ENCODE assay signal across 8 cellular contexts in genomic region chr11:44658451-44658850, GRCh38.
DNase-seq lines count a peak whose midpoint lies in the region; ATAC-seq, FAIRE-seq and TF ChIP-seq lines count a peak whose summit lies in the region.

No MANE protein-coding gene starts in this region.

- peak; percentile 22 for DNase-seq in stimulated activated CD4-positive, alpha-beta T cell treated with anti-CD3 and anti-CD28 coated beads, Interleukin-15, amount 100 ng/mL, for 24 hours
- no peak for DNase-seq in stimulated activated CD4-positive, alpha-beta T cell treated with anti-CD3 and anti-CD28 coated beads, Interleukin-2, amount 100 ng/mL, for 48 hours
- DNase-seq in SK-MEL-5 (ENCODE audit: low read depth, low spot score) (peak; percentile 52), endothelial cell of umbilical vein (ENCODE audit: low read depth, low spot score) (peak; percentile 55), frontal cortex (ENCODE audit: low spot score in 2 of 2) (no peak), omental fat pad (ENCODE audit: low spot score) (no peak)

- TF ChIP-seq POLR2A in endothelial cell of umbilical vein (IDR thresholded peaks at IDR 0.05; ENCODE audit: low read depth, low read length) = no peak

- H3K9me1 ChIP-seq in endothelial cell of umbilical vein (replicated peaks; ENCODE audit: control insufficient read depth, extremely low read depth, insufficient read depth, low read length) = no peaks in the 10 kb centered on the region

- dilution Hi-C loops in endothelial cell of umbilical vein (cut with MboI; ENCODE audit: extremely low pct_ligation_motif_present, low sequenced_read_pairs) = no loop called here

- no peak overlapping the region for H3K9ac ChIP-seq in endothelial cell of umbilical vein (replicated peaks; ENCODE audit: extremely low read depth, insufficient read depth, low read length)

- H3K9me3 ChIP-seq in endothelial cell of umbilical vein (replicated peaks; ENCODE audit: control insufficient read depth, insufficient read depth, low read length) = no peaks in the 10 kb centered on the region

- in situ Hi-C loops in SK-MEL-5 (cut with HindIII; ENCODE audit: low pct_unique_long_range_greater_than_20kb, low sequenced_read_pairs) = no loop called here

- peaks cover 0 to 3% of the 10 kb centered on the region in 2 experiments for H3K27me3 ChIP-seq in endothelial cell of umbilical vein (ENCODE audit: control insufficient read depth in 2 of 2, insufficient read depth in 2 of 2, low read length in 2 of 2)

- no TSS peak for BruUV-seq in endothelial cell of umbilical vein (replicated peaks; lab: Mats Ljungman, UMichigan)

- no peak overlapping the region for H3K4me3 ChIP-seq in endothelial cell of umbilical vein (replicated peaks in 1 of 3; ENCODE audit: insufficient read depth in 1 of 3, low read depth in 1 of 3, low read length in 3 of 3)

- intact Hi-C loops in endothelial cell of umbilical vein (cut with micrococcal nuclease) = loop anchor here (1.0 kb wide), 1 partner anchor 236 kb away; no protein-coding TSS in a partner anchor

- no peak overlapping the region for H3K4me2 ChIP-seq in endothelial cell of umbilical vein (ENCODE audit: insufficient read depth, low read length)

- no peaks in the 10 kb centered on the region for H3K36me3 ChIP-seq in endothelial cell of umbilical vein (ENCODE audit: control insufficient read depth in 2 of 2, extremely low read depth in 1 of 2, insufficient read depth in 2 of 2, low read length in 2 of 2)

- H3K27ac ChIP-seq in endothelial cell of umbilical vein (ENCODE audit: insufficient read depth, low read depth, low read length) = no peak overlapping the region

- H2AFZ ChIP-seq in endothelial cell of umbilical vein (ENCODE audit: low read depth, low read length) = no peak overlapping the region

- ATAC-seq in GM19023 (IDR thresholded peaks at IDR 0.05; ENCODE audit: unreplicated experiment) (no peak), omental fat pad (ENCODE audit: low FRiP score) (no peak), GM21737 (IDR thresholded peaks at IDR 0.05; ENCODE audit: unreplicated experiment) (no peak)

- no peaks in the 10 kb centered on the region for H3K79me2 ChIP-seq in endothelial cell of umbilical vein (ENCODE audit: control insufficient read depth, insufficient read depth, low read length)

- H3K4me1 ChIP-seq in endothelial cell of umbilical vein (ENCODE audit: control insufficient read depth, extremely low read depth, insufficient read depth, low read length) = no peaks in the 10 kb centered on the region

- TF ChIP-seq CTCF in endothelial cell of umbilical vein (IDR thresholded peaks at IDR 0.05; ENCODE audit: extremely low read depth in 1 of 2, insufficient read depth in 1 of 2, low read depth in 1 of 2, low read length in 2 of 2) (peak; percentile 39 to 55), omental fat pad (IDR thresholded peaks at IDR 0.05) (no peak)

- H4K20me1 ChIP-seq in endothelial cell of umbilical vein (replicated peaks; ENCODE audit: control insufficient read depth, extremely low read depth, insufficient read depth, low read length) = no peaks in the 10 kb centered on the region

- CTCF ChIA-PET in endothelial cell of umbilical vein (lab: Charles Lee) = interaction anchor here (0.6 to 1.9 kb wide), 27 partner anchors 9 to 253 kb away, joined by 3 to 29 read pairs (median 5); partner anchors contain the start of gene TSPAN18

- POLR2A ChIA-PET in endothelial cell of umbilical vein (lab: Charles Lee) = no interaction called here

- FAIRE-seq in endothelial cell of umbilical vein (lab: Jason Lieb, UNC) (peak; percentile 62), frontal cortex (lab: Jason Lieb, UNC) (no peak)

TF ChIP-seq in endothelial cell of umbilical vein, 7 proteins besides CTCF, POLR2A, EP300 and RAD21:
- TF ChIP-seq EZH2 (IDR thresholded peaks at IDR 0.05; ENCODE audit: borderline replicate concordance, low read depth, low read length, severe bottlenecking) (no peak), MAX (IDR thresholded peaks at IDR 0.05; ENCODE audit: insufficient read depth, insufficient read length) (no peak), GATA2 (IDR thresholded peaks at IDR 0.05; ENCODE audit: insufficient read depth, insufficient read length, low read depth, low read length) (no peak), JUN (IDR thresholded peaks at IDR 0.05; ENCODE audit: borderline replicate concordance, insufficient read depth, insufficient read length, low read depth) (no peak), MYC (IDR thresholded peaks at IDR 0.05; ENCODE audit: low read depth, low read length) (no peak)

Comparison
In these comparisons a context has a peak if more than half of its experiments do, and no peak if none do; other contexts are left out.
1. DNase-seq: peak in stimulated activated CD4-positive, alpha-beta T cell treated with anti-CD3 and anti-CD28 coated beads, Interleukin-15, amount 100 ng/mL, for 24 hours (single experiment), SK-MEL-5 (single experiment) and endothelial cell of umbilical vein (single experiment); none in stimulated activated CD4-positive, alpha-beta T cell treated with anti-CD3 and anti-CD28 coated beads, Interleukin-2, amount 100 ng/mL, for 48 hours (0 of 2), frontal cortex (0 of 2) and omental fat pad (single experiment).
2. CTCF ChIP-seq: peak in endothelial cell of umbilical vein (2 of 2); none in omental fat pad (0 of 3).